Comparison of ENCODE assay signal across 8 cellular contexts in genomic region chr21:38925923-38926322, GRCh38.
DNase-seq lines count a peak whose midpoint lies in the region; ATAC-seq and TF ChIP-seq lines count a peak whose summit lies in the region.

No MANE protein-coding gene starts in this region.

- no peak overlapping the region for H4K8ac ChIP-seq in H9 (replicated peaks; ENCODE audit: insufficient read length, low read depth, low read length)

- H3K36me3 Mint-ChIP-seq in nephron (ENCODE audit: low read depth) (no peaks in the 10 kb centered on the region), H9 (ENCODE audit: insufficient read depth in 1 of 3, low read depth in 3 of 3) (peaks cover 0 to 8% (median 0%) of the 10 kb centered on the region in 3 experiments; a peak in 2 of 7 replicates)
- no peaks in the 10 kb centered on the region for H3K36me3 Mint-ChIP-seq in stimulated activated naive B cell treated with anti-CD40 and anti-IgM and Interleukin-4, amounts not matched to agents 10 μg/mL and 1 μg/mL and 100 μg/mL, for 72 hours
- H3K36me3 Mint-ChIP-seq in activated naive CD4-positive, alpha-beta T cell treated with anti-CD3 and anti-CD28 coated beads, Interleukin-2, amount 10 ng/mL, durations not matched to agents 7 days and 5 days: no peaks in the 10 kb centered on the region

- H3K18ac ChIP-seq in H9 (ENCODE audit: insufficient read length, low read depth, low read length): no peak overlapping the region

- no peak overlapping the region for H3T11ph ChIP-seq in H9 (ENCODE audit: low read length)

- no peak overlapping the region for H4K91ac ChIP-seq in H9 (ENCODE audit: insufficient read length, low read depth, low read length)

- H2BK120ac ChIP-seq in H9 (ENCODE audit: low read depth, low read length, poor library complexity, severe bottlenecking): no peak overlapping the region

- H3K9ac ChIP-seq in H9 (ENCODE audit: extremely low read depth, insufficient read length, low read length): no peak overlapping the region

- CTCF ChIA-PET in activated naive CD4-positive, alpha-beta T cell treated with anti-CD3 and anti-CD28 coated beads, Interleukin-2, amount 10 ng/mL, durations not matched to agents 7 days and 5 days (lab: Charles Lee): no interaction called here

- TF ChIP-seq CTCF in nephron (IDR thresholded peaks at IDR 0.05; ENCODE audit: unreplicated experiment in 3 of 3): no peak
- no peak for TF ChIP-seq CTCF in H9 (conservative IDR thresholded peaks at IDR 0.05)

- H3K4me1 Mint-ChIP-seq in nephron (peaks cover 44% of the 10 kb centered on the region), H9 (no peaks in the 10 kb centered on the region)
- peaks cover 2 to 9% of the 10 kb centered on the region in 2 donors for H3K4me1 Mint-ChIP-seq in stimulated activated naive B cell treated with anti-CD40 and anti-IgM and Interleukin-4, amounts not matched to agents 10 μg/mL and 1 μg/mL and 100 μg/mL, for 72 hours
- no peaks in the 10 kb centered on the region for H3K4me1 Mint-ChIP-seq in activated naive CD4-positive, alpha-beta T cell treated with anti-CD3 and anti-CD28 coated beads, Interleukin-2, amount 10 ng/mL, durations not matched to agents 7 days and 5 days

- H2BK5ac ChIP-seq in H9 (ENCODE audit: insufficient read length, low read length): no peak overlapping the region

- no peaks in the 10 kb centered on the region for H3K79me2 ChIP-seq in H9 (ENCODE audit: insufficient read depth, low read length)

- ATAC-seq in stimulated activated naive B cell treated with anti-CD40 and anti-IgM and Interleukin-4, amounts not matched to agents 10 μg/mL and 1 μg/mL and 100 μg/mL, for 72 hours (replicated peaks): no peak
- ATAC-seq in GM19463 (IDR thresholded peaks at IDR 0.05; ENCODE audit: unreplicated experiment): no peak

- no peak overlapping the region for H3K23ac ChIP-seq in H9 (ENCODE audit: insufficient read length, low read depth, low read length)

- H2AFZ ChIP-seq in H9 (ENCODE audit: low read length): no peak overlapping the region

- H4K5ac ChIP-seq in H9 (ENCODE audit: insufficient read length, low read depth, low read length): no peak overlapping the region

- no peak overlapping the region for H3K56ac ChIP-seq in H9 (ENCODE audit: insufficient read length, low read depth, low read length)

- DNase-seq in AML-193 (lab: John Stamatoyannopoulos, UW) (peak; percentile 30 to 40), NOMO-1 (lab: John Stamatoyannopoulos, UW; ENCODE audit: unreplicated experiment in 2 of 2) (peak; percentile 77 to 78), epithelial cell of prostate (ENCODE audit: low read depth, low spot score) (no peak), H9 (no peak)
- DNase-seq in stimulated activated naive B cell treated with anti-CD40 and anti-IgM and Interleukin-4, amounts not matched to agents 10 μg/mL and 1 μg/mL and 100 μg/mL, for 72 hours: no peak
- no peak for DNase-seq in activated naive CD4-positive, alpha-beta T cell treated with anti-CD3 and anti-CD28 coated beads, Interleukin-2, amount 10 ng/mL, durations not matched to agents 7 days and 5 days

- peaks cover 8% of the 10 kb centered on the region for H3K9me3 Mint-ChIP-seq in nephron
- H3K9me3 Mint-ChIP-seq in stimulated activated naive B cell treated with anti-CD40 and anti-IgM and Interleukin-4, amounts not matched to agents 10 μg/mL and 1 μg/mL and 100 μg/mL, for 72 hours: peaks cover 3 to 13% of the 10 kb centered on the region in 2 donors
- H3K9me3 Mint-ChIP-seq in activated naive CD4-positive, alpha-beta T cell treated with anti-CD3 and anti-CD28 coated beads, Interleukin-2, amount 10 ng/mL, durations not matched to agents 7 days and 5 days: no peaks in the 10 kb centered on the region
- peaks cover 13 to 16% of the 10 kb centered on the region in 2 experiments for H3K9me3 Mint-ChIP-seq in H9

- H3K4me3 Mint-ChIP-seq in nephron (peak overlapping the region; percentile 49 to 64 (median 61)), H9 (no peak overlapping the region)
- H3K4me3 Mint-ChIP-seq in stimulated activated naive B cell treated with anti-CD40 and anti-IgM and Interleukin-4, amounts not matched to agents 10 μg/mL and 1 μg/mL and 100 μg/mL, for 72 hours: no peak overlapping the region
- H3K4me3 Mint-ChIP-seq in activated naive CD4-positive, alpha-beta T cell treated with anti-CD3 and anti-CD28 coated beads, Interleukin-2, amount 10 ng/mL, durations not matched to agents 7 days and 5 days: no peak overlapping the region

- no peaks in the 10 kb centered on the region for H3K4me1 ChIP-seq in H9 (ENCODE audit: insufficient read depth, low read length)

- H3K4me2 ChIP-seq in H9 (ENCODE audit: insufficient read depth, insufficient read length, low read length): no peak overlapping the region

- H3K27ac Mint-ChIP-seq in nephron: peak overlapping the region; percentile 47 to 96 (median 90)
- H3K27ac Mint-ChIP-seq in stimulated activated naive B cell treated with anti-CD40 and anti-IgM and Interleukin-4, amounts not matched to agents 10 μg/mL and 1 μg/mL and 100 μg/mL, for 72 hours: no peak overlapping the region
- H3K27ac Mint-ChIP-seq in activated naive CD4-positive, alpha-beta T cell treated with anti-CD3 and anti-CD28 coated beads, Interleukin-2, amount 10 ng/mL, durations not matched to agents 7 days and 5 days: no peak overlapping the region
- no peak overlapping the region for H3K27ac Mint-ChIP-seq in H9

- H3K27me3 ChIP-seq in H9 (ENCODE audit: insufficient read depth, low read length): no peaks in the 10 kb centered on the region

- no peak overlapping the region for H3K14ac ChIP-seq in H9 (ENCODE audit: insufficient read depth, low read length)

- no peak overlapping the region for H2BK15ac ChIP-seq in H9 (ENCODE audit: low read depth, low read length)

- no CpG with 5 or more reads among the region's 7 CpGs for WGBS in H9 (ENCODE audit: extremely low coverage, insufficient read length, low lambda C conversion rate)

- no peak overlapping the region for H2AK5ac ChIP-seq in H9 (ENCODE audit: insufficient read length, low read length)

- H3K4ac ChIP-seq in H9 (ENCODE audit: low read depth, low read length): no peak overlapping the region

- no peaks in the 10 kb centered on the region for H3K23me2 ChIP-seq in H9 (ENCODE audit: insufficient read length, low read depth, low read length, poor library complexity, severe bottlenecking)

- H2BK12ac ChIP-seq in H9 (ENCODE audit: insufficient read length, low read depth, low read length): no peak overlapping the region

- H3K9me3 ChIP-seq in H9 (ENCODE audit: control insufficient read depth, low read depth, low read length): no peaks in the 10 kb centered on the region

- H4K20me1 ChIP-seq in H9 (ENCODE audit: control insufficient read depth, insufficient read depth, insufficient read length): no peaks in the 10 kb centered on the region

- H3K27ac ChIP-seq in epithelial cell of prostate: peak overlapping the region; percentile 28
- no peak overlapping the region for H3K27ac ChIP-seq in H9 (ENCODE audit: insufficient read length, low read depth, low read length)

- H2BK20ac ChIP-seq in H9 (ENCODE audit: low read depth, low read length, poor library complexity, severe bottlenecking): no peak overlapping the region

- H3K27me3 Mint-ChIP-seq in nephron (ENCODE audit: low read depth): peaks cover 10% of the 10 kb centered on the region
- peaks cover 35% of the 10 kb centered on the region in 2 donors for H3K27me3 Mint-ChIP-seq in stimulated activated naive B cell treated with anti-CD40 and anti-IgM and Interleukin-4, amounts not matched to agents 10 μg/mL and 1 μg/mL and 100 μg/mL, for 72 hours
- peaks cover 31% of the 10 kb centered on the region for H3K27me3 Mint-ChIP-seq in activated naive CD4-positive, alpha-beta T cell treated with anti-CD3 and anti-CD28 coated beads, Interleukin-2, amount 10 ng/mL, durations not matched to agents 7 days and 5 days
- H3K27me3 Mint-ChIP-seq in H9 (ENCODE audit: low read depth): no peaks in the 10 kb centered on the region; the same call in none of the 2 replicates

- no peaks in the 10 kb centered on the region for H3K79me1 ChIP-seq in H9 (ENCODE audit: insufficient read depth, low read depth, low read length, poor library complexity, severe bottlenecking)

Comparison
In these comparisons a context has a peak if more than half of its experiments do, and no peak if none do; other contexts are left out.
1. DNase-seq: peak in AML-193 (2 of 2) and NOMO-1 (2 of 2); none in epithelial cell of prostate (single experiment), stimulated activated naive B cell treated with anti-CD40 and anti-IgM and Interleukin-4, amounts not matched to agents 10 μg/mL and 1 μg/mL and 100 μg/mL, for 72 hours (single experiment), activated naive CD4-positive, alpha-beta T cell treated with anti-CD3 and anti-CD28 coated beads, Interleukin-2, amount 10 ng/mL, durations not matched to agents 7 days and 5 days (single experiment) and H9 (single experiment).
2. H3K27ac Mint-ChIP-seq: peak in nephron (3 of 3); none in stimulated activated naive B cell treated with anti-CD40 and anti-IgM and Interleukin-4, amounts not matched to agents 10 μg/mL and 1 μg/mL and 100 μg/mL, for 72 hours (single experiment), activated naive CD4-positive, alpha-beta T cell treated with anti-CD3 and anti-CD28 coated beads, Interleukin-2, amount 10 ng/mL, durations not matched to agents 7 days and 5 days (single experiment) and H9 (0 of 3).
3. H3K4me3 Mint-ChIP-seq: peak in nephron (3 of 3); none in stimulated activated naive B cell treated with anti-CD40 and anti-IgM and Interleukin-4, amounts not matched to agents 10 μg/mL and 1 μg/mL and 100 μg/mL, for 72 hours (0 of 2), activated naive CD4-positive, alpha-beta T cell treated with anti-CD3 and anti-CD28 coated beads, Interleukin-2, amount 10 ng/mL, durations not matched to agents 7 days and 5 days (single experiment) and H9 (0 of 2).